ENCODE assay signal across 14 cellular contexts in genomic region chr12:5441497-5442236, GRCh38. TPM values are rescaled to one million over a fixed set of nuclear protein-coding genes. Genes with fewer than 3 reads are reported as not detected.
DNase-seq lines count a peak whose midpoint lies in the region; ATAC-seq and TF ChIP-seq lines count a peak whose summit lies in the region.
"Had no signal": no experiment of that assay in that cellular context is flagged by ENCODE, and none has a peak within 500 bp of the region (broad histone marks: within the 10 kb centered on the region; RNA-seq: fewer than 3 reads in every experiment).

No MANE protein-coding gene starts in this region.

- H2AFZ ChIP-seq in GM23338 = no peak overlapping the region

- no peaks in the 10 kb centered on the region for H3F3A ChIP-seq in GM23338 (replicated peaks; ENCODE audit: low read depth)

- no peak for TF ChIP-seq CTCF in GM23338 (conservative IDR thresholded peaks at IDR 0.05; ENCODE audit: low read depth in 2 of 2)

- H3K36me3 ChIP-seq in GM23338 (ENCODE audit: insufficient read depth) = no peaks in the 10 kb centered on the region
- H3K36me3 ChIP-seq: BE2C had no signal

- H3K36me3 Mint-ChIP-seq in GM23338 (ENCODE audit: low read depth) = no peaks in the 10 kb centered on the region
- H3K36me3 Mint-ChIP-seq in activated CD4-positive, alpha-beta memory T cell treated with anti-CD3 and anti-CD28 coated beads, Interleukin-2, amount 10 ng/mL, durations not matched to agents 7 days and 5 days (ENCODE audit: low read depth) = no peaks in the 10 kb centered on the region
- H3K36me3 Mint-ChIP-seq: activated naive CD4-positive, alpha-beta T cell treated with anti-CD3 and anti-CD28 coated beads, Interleukin-2, amount 50 U/mL, for 24 hours had no signal

- peaks cover 7% of the 10 kb centered on the region; the same call in 1 of the 2 replicates for H3K4me1 ChIP-seq in GM23338 (ENCODE audit: insufficient read depth)
- H3K4me1 ChIP-seq: BE2C had no signal

- intact Hi-C loops in left colon (cut with DNase I, micrococcal nuclease) = loop anchor here in 1 of 2 donors (10.0 kb wide), 1 partner anchor 237 kb away; no protein-coding TSS in a partner anchor

- no peak overlapping the region for H3K27ac Mint-ChIP-seq in GM23338
- no peak overlapping the region for H3K27ac Mint-ChIP-seq in activated CD4-positive, alpha-beta memory T cell treated with anti-CD3 and anti-CD28 coated beads, Interleukin-2, amount 10 ng/mL, durations not matched to agents 7 days and 5 days
- H3K27ac Mint-ChIP-seq: activated naive CD4-positive, alpha-beta T cell treated with anti-CD3 and anti-CD28 coated beads, Interleukin-2, amount 50 U/mL, for 24 hours had no signal

- H3K4me1 Mint-ChIP-seq in GM23338 = peaks cover 20% of the 10 kb centered on the region
- no peaks in the 10 kb centered on the region for H3K4me1 Mint-ChIP-seq in activated CD4-positive, alpha-beta memory T cell treated with anti-CD3 and anti-CD28 coated beads, Interleukin-2, amount 10 ng/mL, durations not matched to agents 7 days and 5 days
- H3K4me1 Mint-ChIP-seq: activated naive CD4-positive, alpha-beta T cell treated with anti-CD3 and anti-CD28 coated beads, Interleukin-2, amount 50 U/mL, for 24 hours had no signal

- ATAC-seq in GM23338 (peak; percentile 47), HG02759 (IDR thresholded peaks at IDR 0.05; ENCODE audit: unreplicated experiment) (no peak), left colon (no peak)

- H3K27me3 ChIP-seq in GM23338 (ENCODE audit: insufficient read depth) = peaks cover 22% of the 10 kb centered on the region

- H3K4me3 ChIP-seq in GM23338 = no peak overlapping the region
- H3K4me3 ChIP-seq: dorsolateral prefrontal cortex, psoas muscle had no signal

- DNase-seq in ACHN = peak; percentile 97
- peak; percentile 64 for DNase-seq in GM23338 (ENCODE audit: low spot score)
- DNase-seq in RPMI7951 (ENCODE audit: low read depth) = peak; percentile 78
- peak; percentile 31 for DNase-seq in iPS-NIHi11 (ENCODE audit: low spot score)
- no peak for DNase-seq in left colon
- DNase-seq in activated CD4-positive, alpha-beta memory T cell treated with anti-CD3 and anti-CD28 coated beads, Interleukin-2, amount 10 ng/mL, durations not matched to agents 7 days and 5 days = no peak
- DNase-seq in OCI-M2 (lab: John Stamatoyannopoulos, UW; ENCODE audit: unreplicated experiment) = no peak
- DNase-seq: BE2C, glutamatergic neuron, GOT3, psoas muscle had no signal

- no peak overlapping the region for H3K4me3 Mint-ChIP-seq in GM23338
- no peak overlapping the region for H3K4me3 Mint-ChIP-seq in activated CD4-positive, alpha-beta memory T cell treated with anti-CD3 and anti-CD28 coated beads, Interleukin-2, amount 10 ng/mL, durations not matched to agents 7 days and 5 days
- H3K4me3 Mint-ChIP-seq: activated naive CD4-positive, alpha-beta T cell treated with anti-CD3 and anti-CD28 coated beads, Interleukin-2, amount 50 U/mL, for 24 hours had no signal

- H3K27ac ChIP-seq in GM23338 (ENCODE audit: low read depth) = no peak overlapping the region
- H3K27ac ChIP-seq: dorsolateral prefrontal cortex, psoas muscle had no signal

- 0 out of 2 replicates have a peak overlapping the region, but pooled peaks have one; percentile 21 for H3K4me2 ChIP-seq in GM23338

- in situ Hi-C loops in ACHN (cut with HindIII; ENCODE audit: low pct_ligation_motif_present, low pct_unique_long_range_greater_than_20kb, low sequenced_read_pairs) = no loop called here

- no peaks in the 10 kb centered on the region for H4K20me1 ChIP-seq in GM23338 (replicated peaks; ENCODE audit: insufficient read depth)

- CTCF ChIA-PET in activated CD4-positive, alpha-beta memory T cell treated with anti-CD3 and anti-CD28 coated beads, Interleukin-2, amount 10 ng/mL, durations not matched to agents 7 days and 5 days (lab: Charles Lee) = no interaction called here

- POLR2A ChIA-PET in activated CD4-positive, alpha-beta memory T cell treated with anti-CD3 and anti-CD28 coated beads, Interleukin-2, amount 10 ng/mL, durations not matched to agents 7 days and 5 days (lab: Charles Lee) = no interaction called here

- H3K9me2 ChIP-seq in GM23338 (ENCODE audit: insufficient read depth) = no peaks in the 10 kb centered on the region

- no peaks in the 10 kb centered on the region for H3K79me2 ChIP-seq in GM23338 (replicated peaks; ENCODE audit: insufficient read depth)

- no peaks in the 10 kb centered on the region for H3K9me3 Mint-ChIP-seq in GM23338
- no peaks in the 10 kb centered on the region for H3K9me3 Mint-ChIP-seq in activated CD4-positive, alpha-beta memory T cell treated with anti-CD3 and anti-CD28 coated beads, Interleukin-2, amount 10 ng/mL, durations not matched to agents 7 days and 5 days

- no peaks in the 10 kb centered on the region for H3K27me3 Mint-ChIP-seq in GM23338 (ENCODE audit: insufficient read depth, low read depth, poor library complexity)
- no peaks in the 10 kb centered on the region for H3K27me3 Mint-ChIP-seq in activated CD4-positive, alpha-beta memory T cell treated with anti-CD3 and anti-CD28 coated beads, Interleukin-2, amount 10 ng/mL, durations not matched to agents 7 days and 5 days

TF ChIP-seq in GM23338, 12 proteins besides CTCF, POLR2A, EP300 and RAD21 (continues in another document):
- no peak for TF ChIP-seq REST (IDR thresholded peaks at IDR 0.05; ENCODE audit: unreplicated experiment)
- TF ChIP-seq CREB1 (CRISPR knock-in tag; IDR thresholded peaks at IDR 0.05; ENCODE audit: low read depth) = no peak
- TF ChIP-seq ZNF114 (CRISPR knock-in tag; IDR thresholded peaks at IDR 0.05) = no peak
- no peak for TF ChIP-seq ETS1 (IDR thresholded peaks at IDR 0.05)
- TF ChIP-seq JUNB (IDR thresholded peaks at IDR 0.05; ENCODE audit: unreplicated experiment) = no peak
- TF ChIP-seq EZH2phosphoT487 (IDR thresholded peaks at IDR 0.05; ENCODE audit: unreplicated experiment) = no peak
- TF ChIP-seq STAT1 (IDR thresholded peaks at IDR 0.05; ENCODE audit: unreplicated experiment) = no peak
- TF ChIP-seq EZH2 (IDR thresholded peaks at IDR 0.05; ENCODE audit: low read depth, unreplicated experiment) = no peak

RNA-seq across cellular contexts. Expression of gene NTF3, which starts 9.8 kb away (rescaled TPM):
- total RNA-seq in GM23338 (2014; rRNA removed; shearing (Covaris generic)) = 2.4 TPM in 1 of 2 replicates, not detected in the other
- polyA plus RNA-seq in GM23338 (2016; fragmentation: Nextera tagmentation; extraction: Ambion mirVana) = 1.2 and 1.5 TPM in 2 replicates
- total RNA-seq in RPMI7951 (2014; rRNA removed; shearing (Covaris generic)) = 8.6 and 9.4 TPM in 2 replicates
- under 1 TPM; 0.40 to 0.59 TPM for total RNA-seq in left colon
- total RNA-seq in activated CD4-positive, alpha-beta memory T cell treated with anti-CD3 and anti-CD28 coated beads, Interleukin-2, amount 10 ng/mL, durations not matched to agents 7 days and 5 days = not detected

Comparison
In these comparisons a context has a peak if more than half of its experiments do, and no peak if none do; other contexts are left out.
1. DNase-seq: peak in ACHN (single experiment), GM23338 (single experiment), RPMI7951 (single experiment) and iPS-NIHi11 (single experiment); none in left colon (0 of 2), activated CD4-positive, alpha-beta memory T cell treated with anti-CD3 and anti-CD28 coated beads, Interleukin-2, amount 10 ng/mL, durations not matched to agents 7 days and 5 days (single experiment) and OCI-M2 (single experiment).